In genomic region chr2:191840916-191841315, GRCh38 we compare ENCODE assay signal across 23 cellular contexts. TPM values are rescaled to one million over a fixed set of nuclear protein-coding genes. Genes with fewer than 3 reads are reported as not detected.
"Had no signal": no experiment of that assay in that cellular context is flagged by ENCODE, and none has a peak within 500 bp of the region (broad histone marks: within the 10 kb centered on the region; RNA-seq: fewer than 3 reads in every experiment).

No MANE protein-coding gene starts in this region.

- H3K4me3 ChIP-seq: adrenal gland, ascending aorta, colonic mucosa, skin epidermis, tibial artery had no signal

- H3K4me1 Mint-ChIP-seq: central memory CD8-positive, alpha-beta T cell had no signal

- H3K36me3 ChIP-seq: adrenal gland, brain microvascular endothelial cell, colonic mucosa had no signal

- H3K9me3 ChIP-seq: adrenal gland, ascending aorta, colonic mucosa, tibial artery had no signal

- ATAC-seq: activated CD4-positive, CD25-positive, alpha-beta regulatory T cell treated with anti-CD3 and anti-CD28 coated beads, Interleukin-2, amount 50 U/mL, for 24 hours; activated CD8-positive, alpha-beta T cell treated with anti-CD3 and anti-CD28 coated beads, Interleukin-2, amount 10 ng/mL, durations not matched to agents 7 days and 5 days; natural killer cell; T-cell had no signal

- H3K27ac Mint-ChIP-seq: activated CD8-positive, alpha-beta T cell treated with anti-CD3 and anti-CD28 coated beads, Interleukin-2, amount 10 ng/mL, durations not matched to agents 7 days and 5 days; activated naive CD8-positive, alpha-beta T cell; mesothelial cell of epicardium; natural killer cell; stimulated activated naive CD8-positive, alpha-beta T cell treated with anti-CD3 and anti-CD28 coated beads, Interleukin-15, Interleukin-2, amounts not matched to agents 100 ng/mL and 50 ng/mL, for 24 hours; T-cell; T-helper 2 cell treated with Interferon-gamma antibody and Interleukin-4, amounts not matched to agents 5 μg/mL and 100 μg/mL, for 36 hours had no signal

- DNase-seq: activated CD4-positive, alpha-beta T cell treated with anti-CD3 and anti-CD28 coated beads, Interleukin-2, amount 50 U/mL, for 1 hour; activated CD8-positive, alpha-beta T cell treated with anti-CD3 and anti-CD28 coated beads, Interleukin-2, amount 10 ng/mL, durations not matched to agents 7 days and 5 days; activated gamma-delta T cell treated with Interleukin-2 at 50 U/mL for 16 hours; adrenal gland; brain microvascular endothelial cell; colonic mucosa; foreskin melanocyte; glutamatergic neuron; hypothalamus; natural killer cell; retina; stimulated activated CD4-positive, alpha-beta T cell treated with anti-CD3 and anti-CD28 coated beads, Interleukin-1b, Interleukin-23, amount 100 ng/mL, for 48 hours; T-cell; tibial artery had no signal

- H3K4me1 ChIP-seq: adrenal gland, ascending aorta, colonic mucosa had no signal

- H3K36me3 Mint-ChIP-seq: activated naive CD8-positive, alpha-beta T cell; mesothelial cell of epicardium; natural killer cell; T-cell had no signal

- H3K4me3 Mint-ChIP-seq: activated CD8-positive, alpha-beta T cell treated with anti-CD3 and anti-CD28 coated beads, Interleukin-2, amount 10 ng/mL, durations not matched to agents 7 days and 5 days; activated naive CD8-positive, alpha-beta T cell; central memory CD8-positive, alpha-beta T cell; mesothelial cell of epicardium; natural killer cell; stimulated activated naive CD8-positive, alpha-beta T cell treated with anti-CD3 and anti-CD28 coated beads, Interleukin-15, Interleukin-2, amounts not matched to agents 100 ng/mL and 50 ng/mL, for 24 hours; T-cell; T-helper 2 cell treated with Interferon-gamma antibody and Interleukin-4, amounts not matched to agents 5 μg/mL and 100 μg/mL, for 36 hours had no signal

- H3K9me3 Mint-ChIP-seq: central memory CD8-positive, alpha-beta T cell; mesothelial cell of epicardium; natural killer cell; stimulated activated naive CD8-positive, alpha-beta T cell treated with anti-CD3 and anti-CD28 coated beads, Interleukin-15, Interleukin-2, amounts not matched to agents 100 ng/mL and 50 ng/mL, for 24 hours; T-cell; T-helper 2 cell treated with Interferon-gamma antibody and Interleukin-4, amounts not matched to agents 5 μg/mL and 100 μg/mL, for 36 hours had no signal

- H3K27ac ChIP-seq: adrenal gland, ascending aorta, brain microvascular endothelial cell, colonic mucosa, skin epidermis, tibial artery, VCaP had no signal

- H3K27me3 ChIP-seq: adrenal gland, ascending aorta, brain microvascular endothelial cell, colonic mucosa, tibial artery had no signal

RNA-seq across cellular contexts. Expression of gene CAVIN2, which starts 6.0 kb away (rescaled TPM):
- total RNA-seq: activated CD8-positive, alpha-beta T cell treated with anti-CD3 and anti-CD28 coated beads, Interleukin-2, amount 10 ng/mL, durations not matched to agents 7 days and 5 days had no signal
